ENCODE assay signal across 28 cellular contexts in the genomic region with DNA sequence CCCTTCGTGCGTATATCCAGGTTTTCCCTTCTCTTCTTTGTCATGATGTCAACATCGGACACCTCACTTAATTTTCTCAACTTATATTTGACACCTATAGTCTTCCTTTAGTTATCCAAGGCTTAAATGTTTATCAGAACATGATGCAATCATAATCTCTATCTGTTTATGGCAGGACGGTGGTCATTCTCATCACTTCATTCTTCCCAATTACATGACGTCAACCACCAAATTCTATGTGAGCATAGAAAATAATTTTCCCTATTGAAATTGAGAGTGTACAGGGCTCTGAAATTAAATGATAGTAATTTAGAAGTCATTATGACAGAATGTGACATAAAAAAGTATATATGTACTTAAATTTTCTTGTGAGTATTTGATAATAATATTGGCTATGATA.
"Had no signal": no experiment of that assay in that cellular context is flagged by ENCODE, and none has a peak within 500 bp of the region (broad histone marks: within the 10 kb centered on the region; RNA-seq: fewer than 3 reads in every experiment).

No MANE protein-coding gene starts in this region.

- H3K27me3 ChIP-seq: colonic mucosa, esophagus squamous epithelium, gastrocnemius medialis, heart right ventricle, left lung had no signal

- H3K36me3 Mint-ChIP-seq: mesothelial cell of epicardium, naive B cell had no signal

- H3K9me3 Mint-ChIP-seq: dendritic cell treated with granulocyte-macrophage colony-stimulating factor and Interleukin-4, amounts not matched to agents 40 ng/mL and 50 ng/mL, for 4 days; endodermal cell; mesothelial cell of epicardium had no signal

- H3K9me3 ChIP-seq: gastrocnemius medialis, left lung, lower lobe of right lung had no signal

- DNase-seq: colonic mucosa; cortex of kidney; effector CD8-positive, alpha-beta T cell; effector memory CD8-positive, alpha-beta T cell; endodermal cell; erythroblast; esophagus squamous epithelium; foreskin fibroblast; foreskin melanocyte; gastrocnemius medialis; glutamatergic neuron; head of caudate nucleus; heart right ventricle; hippocampal formation; left cardiac atrium; left lung; left ventricle myocardium superior; lower lobe of right lung; mesenchymal stem cell; mucosa of descending colon; naive B cell had no signal

- FAIRE-seq: endometrium, islet of Langerhans, keratinocyte had no signal

- H3K27ac ChIP-seq: colonic mucosa, epithelial cell of prostate, esophagus squamous epithelium, gastrocnemius medialis, heart right ventricle, left lung, lower lobe of right lung had no signal

- H3K27me3 Mint-ChIP-seq: dendritic cell treated with granulocyte-macrophage colony-stimulating factor and Interleukin-4, amounts not matched to agents 40 ng/mL and 50 ng/mL, for 4 days; effector memory CD8-positive, alpha-beta T cell; naive B cell had no signal

- H3K4me1 ChIP-seq: colonic mucosa, esophagus squamous epithelium, gastrocnemius medialis, heart right ventricle, left lung, lower lobe of right lung had no signal

- H3K27ac Mint-ChIP-seq: dendritic cell treated with granulocyte-macrophage colony-stimulating factor and Interleukin-4, amounts not matched to agents 40 ng/mL and 50 ng/mL, for 4 days; effector memory CD8-positive, alpha-beta T cell; endodermal cell; mesothelial cell of epicardium; naive B cell had no signal

- ATAC-seq: effector memory CD8-positive, alpha-beta T cell; esophagus mucosa; gastrocnemius medialis; heart right ventricle; left cardiac atrium; left lung; left ventricle myocardium superior; lower lobe of right lung; mucosa of descending colon had no signal

- H3K4me1 Mint-ChIP-seq: mesothelial cell of epicardium, naive B cell had no signal

- H3K36me3 ChIP-seq: colonic mucosa, esophagus squamous epithelium, gastrocnemius medialis, heart right ventricle, left lung, lower lobe of right lung had no signal

- H3K4me3 ChIP-seq: colonic mucosa, esophagus squamous epithelium, gastrocnemius medialis, heart right ventricle, left lung, lower lobe of right lung, mucosa of descending colon had no signal

- H3K4me3 Mint-ChIP-seq: dendritic cell treated with granulocyte-macrophage colony-stimulating factor and Interleukin-4, amounts not matched to agents 40 ng/mL and 50 ng/mL, for 4 days; effector memory CD8-positive, alpha-beta T cell; endodermal cell; mesothelial cell of epicardium; naive B cell had no signal
